In the genomic region with DNA sequence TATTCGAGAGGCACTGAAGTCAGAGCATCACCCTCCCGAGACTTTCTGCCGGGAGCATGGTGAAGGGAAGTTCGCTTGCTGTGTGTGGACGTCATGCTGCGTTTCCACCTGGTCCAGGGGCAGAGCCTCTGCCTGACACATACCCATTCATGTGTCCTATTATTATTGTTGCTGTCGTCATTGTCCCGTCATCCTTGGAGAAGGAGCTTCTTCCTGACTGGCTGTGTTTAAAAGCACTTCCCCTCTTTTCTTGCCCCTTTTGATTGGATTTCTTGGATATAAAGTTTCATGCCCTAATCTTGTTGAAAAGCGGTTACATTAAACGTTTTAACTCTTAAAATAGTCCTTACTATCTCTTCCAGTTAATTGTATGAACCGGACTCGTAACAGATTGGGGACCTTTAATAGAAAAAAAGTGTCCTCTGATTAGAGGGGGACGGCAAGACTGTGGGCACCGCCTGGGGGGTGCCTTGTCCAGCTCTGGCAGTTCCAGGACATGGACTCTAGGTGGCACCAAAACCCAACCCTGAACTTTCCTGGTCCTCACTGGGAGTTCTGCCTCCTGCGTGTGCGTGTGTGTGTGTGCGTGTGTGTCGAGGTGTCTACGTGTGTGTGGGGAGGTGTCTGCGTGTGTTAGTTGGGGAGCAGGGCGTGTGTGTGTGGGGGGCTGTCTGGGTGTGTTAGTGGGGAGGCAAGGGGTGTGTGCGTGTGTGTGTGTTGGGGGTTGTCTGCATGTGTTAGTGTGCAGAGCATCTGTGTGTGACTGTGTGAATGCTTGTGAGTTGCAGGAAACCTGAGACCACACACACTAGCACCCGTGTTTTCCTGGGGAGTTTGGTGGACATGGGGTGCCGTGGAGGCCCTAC, we compare ENCODE assay signal across 1 cellular context.
TF ChIP-seq lines count a peak whose summit lies in the region.

No MANE protein-coding gene starts in this region.

TF ChIP-seq in HEK293, 187 proteins besides CTCF, POLR2A, EP300 and RAD21 (continued from another document):
- TF ChIP-seq, protein P1, sequence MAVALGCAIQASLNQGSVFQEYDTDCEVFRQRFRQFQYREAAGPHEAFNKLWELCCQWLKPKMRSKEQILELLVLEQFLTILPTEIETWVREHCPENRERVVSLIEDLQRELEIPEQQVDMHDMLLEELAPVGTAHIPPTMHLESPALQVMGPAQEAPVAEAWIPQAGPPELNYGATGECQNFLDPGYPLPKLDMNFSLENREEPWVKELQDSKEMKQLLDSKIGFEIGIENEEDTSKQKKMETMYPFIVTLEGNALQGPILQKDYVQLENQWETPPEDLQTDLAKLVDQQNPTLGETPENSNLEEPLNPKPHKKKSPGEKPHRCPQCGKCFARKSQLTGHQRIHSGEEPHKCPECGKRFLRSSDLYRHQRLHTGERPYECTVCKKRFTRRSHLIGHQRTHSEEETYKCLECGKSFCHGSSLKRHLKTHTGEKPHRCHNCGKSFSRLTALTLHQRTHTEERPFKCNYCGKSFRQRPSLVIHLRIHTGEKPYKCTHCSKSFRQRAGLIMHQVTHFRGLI (tag by site-specific recombination; IDR thresholded peaks at IDR 0.05) = no peak
- no peak for TF ChIP-seq ZNF585B (tag by site-specific recombination; IDR thresholded peaks at IDR 0.05)
- TF ChIP-seq YY1 (tag by site-specific recombination; IDR thresholded peaks at IDR 0.05) = no peak
- TF ChIP-seq ZNF121 (tag by site-specific recombination; IDR thresholded peaks at IDR 0.05) = 0 out of 2 replicates have a peak, but pooled peaks have one; percentile 9
- TF ChIP-seq ZNF777 (tag by site-specific recombination; IDR thresholded peaks at IDR 0.05; ENCODE audit: borderline replicate concordance) = peak; percentile 84; the same call in 1 of the 2 replicates
- peak; percentile 70; the same call in 1 of the 2 replicates for TF ChIP-seq ZNF544 (tag by site-specific recombination; IDR thresholded peaks at IDR 0.05)
- TF ChIP-seq ZNF48 (tag by site-specific recombination; IDR thresholded peaks at IDR 0.05) = no peak
- TF ChIP-seq, protein P2, sequence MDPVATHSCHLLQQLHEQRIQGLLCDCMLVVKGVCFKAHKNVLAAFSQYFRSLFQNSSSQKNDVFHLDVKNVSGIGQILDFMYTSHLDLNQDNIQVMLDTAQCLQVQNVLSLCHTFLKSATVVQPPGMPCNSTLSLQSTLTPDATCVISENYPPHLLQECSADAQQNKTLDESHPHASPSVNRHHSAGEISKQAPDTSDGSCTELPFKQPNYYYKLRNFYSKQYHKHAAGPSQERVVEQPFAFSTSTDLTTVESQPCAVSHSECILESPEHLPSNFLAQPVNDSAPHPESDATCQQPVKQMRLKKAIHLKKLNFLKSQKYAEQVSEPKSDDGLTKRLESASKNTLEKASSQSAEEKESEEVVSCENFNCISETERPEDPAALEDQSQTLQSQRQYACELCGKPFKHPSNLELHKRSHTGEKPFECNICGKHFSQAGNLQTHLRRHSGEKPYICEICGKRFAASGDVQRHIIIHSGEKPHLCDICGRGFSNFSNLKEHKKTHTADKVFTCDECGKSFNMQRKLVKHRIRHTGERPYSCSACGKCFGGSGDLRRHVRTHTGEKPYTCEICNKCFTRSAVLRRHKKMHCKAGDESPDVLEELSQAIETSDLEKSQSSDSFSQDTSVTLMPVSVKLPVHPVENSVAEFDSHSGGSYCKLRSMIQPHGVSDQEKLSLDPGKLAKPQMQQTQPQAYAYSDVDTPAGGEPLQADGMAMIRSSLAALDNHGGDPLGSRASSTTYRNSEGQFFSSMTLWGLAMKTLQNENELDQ (tag by site-specific recombination; IDR thresholded peaks at IDR 0.05; ENCODE audit: low read depth) = no peak
- TF ChIP-seq ZBTB8A (tag by site-specific recombination; IDR thresholded peaks at IDR 0.05) = no peak
- no peak for TF ChIP-seq ZNF501 (tag by site-specific recombination; IDR thresholded peaks at IDR 0.05)
- peak; percentile 52 for TF ChIP-seq SP7 (tag by site-specific recombination; IDR thresholded peaks at IDR 0.05)
- peak; percentile 94 for TF ChIP-seq GLIS1 (tag by site-specific recombination; IDR thresholded peaks at IDR 0.05)
- no peak for TF ChIP-seq ZNF473 (tag by site-specific recombination; IDR thresholded peaks at IDR 0.05)
- TF ChIP-seq SETDB1 (IDR thresholded peaks at IDR 0.05; ENCODE audit: insufficient read length, low read length) = no peak
- TF ChIP-seq, protein P3, sequence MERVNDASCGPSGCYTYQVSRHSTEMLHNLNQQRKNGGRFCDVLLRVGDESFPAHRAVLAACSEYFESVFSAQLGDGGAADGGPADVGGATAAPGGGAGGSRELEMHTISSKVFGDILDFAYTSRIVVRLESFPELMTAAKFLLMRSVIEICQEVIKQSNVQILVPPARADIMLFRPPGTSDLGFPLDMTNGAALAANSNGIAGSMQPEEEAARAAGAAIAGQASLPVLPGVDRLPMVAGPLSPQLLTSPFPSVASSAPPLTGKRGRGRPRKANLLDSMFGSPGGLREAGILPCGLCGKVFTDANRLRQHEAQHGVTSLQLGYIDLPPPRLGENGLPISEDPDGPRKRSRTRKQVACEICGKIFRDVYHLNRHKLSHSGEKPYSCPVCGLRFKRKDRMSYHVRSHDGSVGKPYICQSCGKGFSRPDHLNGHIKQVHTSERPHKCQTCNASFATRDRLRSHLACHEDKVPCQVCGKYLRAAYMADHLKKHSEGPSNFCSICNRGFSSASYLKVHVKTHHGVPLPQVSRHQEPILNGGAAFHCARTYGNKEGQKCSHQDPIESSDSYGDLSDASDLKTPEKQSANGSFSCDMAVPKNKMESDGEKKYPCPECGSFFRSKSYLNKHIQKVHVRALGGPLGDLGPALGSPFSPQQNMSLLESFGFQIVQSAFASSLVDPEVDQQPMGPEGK (tag by site-specific recombination; IDR thresholded peaks at IDR 0.05) = peak; percentile 76
- TF ChIP-seq, protein P4, sequence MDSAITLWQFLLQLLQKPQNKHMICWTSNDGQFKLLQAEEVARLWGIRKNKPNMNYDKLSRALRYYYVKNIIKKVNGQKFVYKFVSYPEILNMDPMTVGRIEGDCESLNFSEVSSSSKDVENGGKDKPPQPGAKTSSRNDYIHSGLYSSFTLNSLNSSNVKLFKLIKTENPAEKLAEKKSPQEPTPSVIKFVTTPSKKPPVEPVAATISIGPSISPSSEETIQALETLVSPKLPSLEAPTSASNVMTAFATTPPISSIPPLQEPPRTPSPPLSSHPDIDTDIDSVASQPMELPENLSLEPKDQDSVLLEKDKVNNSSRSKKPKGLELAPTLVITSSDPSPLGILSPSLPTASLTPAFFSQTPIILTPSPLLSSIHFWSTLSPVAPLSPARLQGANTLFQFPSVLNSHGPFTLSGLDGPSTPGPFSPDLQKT (IDR thresholded peaks at IDR 0.05; ENCODE audit: borderline replicate concordance, low read depth, low read length) = no peak
- peak; percentile 82 for TF ChIP-seq ZNF335 (tag by site-specific recombination; conservative IDR thresholded peaks at IDR 0.05)
- TF ChIP-seq, protein P5, sequence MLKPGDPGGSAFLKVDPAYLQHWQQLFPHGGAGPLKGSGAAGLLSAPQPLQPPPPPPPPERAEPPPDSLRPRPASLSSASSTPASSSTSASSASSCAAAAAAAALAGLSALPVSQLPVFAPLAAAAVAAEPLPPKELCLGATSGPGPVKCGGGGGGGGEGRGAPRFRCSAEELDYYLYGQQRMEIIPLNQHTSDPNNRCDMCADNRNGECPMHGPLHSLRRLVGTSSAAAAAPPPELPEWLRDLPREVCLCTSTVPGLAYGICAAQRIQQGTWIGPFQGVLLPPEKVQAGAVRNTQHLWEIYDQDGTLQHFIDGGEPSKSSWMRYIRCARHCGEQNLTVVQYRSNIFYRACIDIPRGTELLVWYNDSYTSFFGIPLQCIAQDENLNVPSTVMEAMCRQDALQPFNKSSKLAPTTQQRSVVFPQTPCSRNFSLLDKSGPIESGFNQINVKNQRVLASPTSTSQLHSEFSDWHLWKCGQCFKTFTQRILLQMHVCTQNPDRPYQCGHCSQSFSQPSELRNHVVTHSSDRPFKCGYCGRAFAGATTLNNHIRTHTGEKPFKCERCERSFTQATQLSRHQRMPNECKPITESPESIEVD (tag by site-specific recombination; IDR thresholded peaks at IDR 0.05) = no peak
